Comparison of ENCODE assay signal across 25 cellular contexts in the genomic region with DNA sequence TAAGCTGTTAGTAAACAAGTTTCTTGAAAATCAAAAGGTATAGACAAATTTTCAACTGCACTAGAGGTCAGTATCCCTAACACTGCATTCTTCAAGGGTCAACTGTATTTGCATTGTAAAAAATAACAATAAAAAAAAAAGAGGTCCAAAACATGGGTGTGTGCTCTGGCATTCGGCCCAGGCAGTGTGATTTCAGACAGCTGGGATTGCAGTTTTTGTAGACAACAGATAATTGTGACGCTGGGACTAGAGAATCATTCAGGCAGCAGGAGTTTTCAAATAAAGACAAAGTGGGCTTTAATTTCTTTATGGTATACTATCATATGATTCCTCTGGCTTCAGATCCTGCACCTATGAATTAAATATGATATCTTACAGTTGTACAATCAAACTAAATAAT.
DNase-seq lines count a peak whose midpoint lies in the region; ATAC-seq and TF ChIP-seq lines count a peak whose summit lies in the region.
"Had no signal": no experiment of that assay in that cellular context is flagged by ENCODE, and none has a peak within 500 bp of the region (broad histone marks: within the 10 kb centered on the region; RNA-seq: fewer than 3 reads in every experiment).

No MANE protein-coding gene starts in this region.

- no peaks in the 10 kb centered on the region for H3K36me3 ChIP-seq in PC-3 (ENCODE audit: low read depth, low read length)
- no peaks in the 10 kb centered on the region for H3K36me3 ChIP-seq in transverse colon
- H3K36me3 ChIP-seq in OCI-LY7 (ENCODE audit: insufficient read depth, low read length): no peaks in the 10 kb centered on the region
- no peaks in the 10 kb centered on the region for H3K36me3 ChIP-seq in tibial artery
- H3K36me3 ChIP-seq: gastroesophageal sphincter, SJSA1, upper lobe of left lung had no signal

- H3K4me1 ChIP-seq in PC-3 (ENCODE audit: insufficient read depth, low read length): no peaks in the 10 kb centered on the region
- no peaks in the 10 kb centered on the region for H3K4me1 ChIP-seq in transverse colon
- H3K4me1 ChIP-seq in OCI-LY7 (ENCODE audit: insufficient read depth, low read length, poor library complexity, severe bottlenecking): no peaks in the 10 kb centered on the region
- no peaks in the 10 kb centered on the region for H3K4me1 ChIP-seq in tibial artery
- H3K4me1 ChIP-seq: gastroesophageal sphincter, SJSA1, upper lobe of left lung had no signal

- POLR2A ChIA-PET in PC-3 (lab: Charles Lee; ENCODE audit: unreplicated experiment) (no interaction called here), OCI-LY7 (lab: Charles Lee) (no interaction called here)

- H3K9me3 ChIP-seq in PC-3 (ENCODE audit: low read length): no peaks in the 10 kb centered on the region
- no peaks in the 10 kb centered on the region for H3K9me3 ChIP-seq in transverse colon
- H3K9me3 ChIP-seq in OCI-LY7 (ENCODE audit: low read length): no peaks in the 10 kb centered on the region
- H3K9me3 ChIP-seq in tibial artery: no peaks in the 10 kb centered on the region
- H3K9me3 ChIP-seq: gastroesophageal sphincter, SJSA1, upper lobe of left lung had no signal

- DNase-seq in Right ventricle myocardium superior: peak; percentile 59
- DNase-seq in cardiac septum (ENCODE audit: low spot score): no peak
- peak; percentile 20 for DNase-seq in PC-3
- DNase-seq in foreskin fibroblast: peak; percentile 4 to 51
- DNase-seq in transverse colon: peak; percentile 22
- DNase-seq in OCI-LY7 (ENCODE audit: low spot score): no peak
- no peak for DNase-seq in tibial artery
- DNase-seq in CD1c-positive myeloid dendritic cell (ENCODE audit: extremely low spot score): no peak
- DNase-seq: activated CD4-positive, alpha-beta T cell treated with anti-CD3 and anti-CD28 coated beads for 48 hours; activated naive CD4-positive, alpha-beta T cell treated with anti-CD3 and anti-CD28 coated beads, Interleukin-2, amount 50 U/mL, for 16 hours; central memory CD4-positive, alpha-beta T cell; dorsolateral prefrontal cortex; H7; IMR-90; mesendoderm; naive thymus-derived CD4-positive, alpha-beta T cell; NCI-H1436 treated with DMSO at 0.1 percent for 48 hours; occipital lobe; retina; stimulated activated naive CD8-positive, alpha-beta T cell treated with anti-CD3 and anti-CD28 coated beads, Interleukin-15, amount 100 ng/mL, for 72 hours; T-helper 17 cell; upper lobe of left lung had no signal

- TF ChIP-seq POLR2A in transverse colon (IDR thresholded peaks at IDR 0.05): no peak

- no TSS peak for BruUV-seq in PC-3 (replicated peaks; lab: Mats Ljungman, UMichigan)
- BruUV-seq in OCI-LY7 (replicated peaks; lab: Mats Ljungman, UMichigan): no TSS peak

- H3K27me3 ChIP-seq in PC-3 (ENCODE audit: low read length): no peaks in the 10 kb centered on the region
- H3K27me3 ChIP-seq in transverse colon: no peaks in the 10 kb centered on the region
- H3K27me3 ChIP-seq in tibial artery: no peaks in the 10 kb centered on the region
- H3K27me3 ChIP-seq: dorsolateral prefrontal cortex, gastroesophageal sphincter, SJSA1, upper lobe of left lung had no signal

- H4K20me1 ChIP-seq in PC-3 (ENCODE audit: low read length) (no peaks in the 10 kb centered on the region), OCI-LY7 (ENCODE audit: insufficient read depth, low read length) (no peaks in the 10 kb centered on the region)

- no peak overlapping the region for H3K9ac ChIP-seq in PC-3 (ENCODE audit: low read length)

- no peak for TF ChIP-seq EP300 in transverse colon (IDR thresholded peaks at IDR 0.05; ENCODE audit: low read depth)

- intact Hi-C loops in Right ventricle myocardium superior (cut with DNase I) (no loop called here), cardiac septum (cut with DNase I) (no loop called here), PC-3 (cut with micrococcal nuclease) (no loop called here), transverse colon (cut with DNase I; ENCODE audit: low total_unique reads) (no loop called here), OCI-LY7 (cut with micrococcal nuclease; ENCODE audit: unreplicated experiment) (no loop called here), tibial artery (cut with DNase I; ENCODE audit: low total_unique reads) (no loop called here)

- in situ Hi-C loops in transverse colon (cut with MboI; ENCODE audit: low pct_ligation_motif_present in 1 of 4, low pct_unique_long_range_greater_than_20kb in 1 of 4, low sequenced_read_pairs in 3 of 4): no loop called here

- WGBS in transverse colon (ENCODE audit: low coverage in 1 of 2), 2 donors: 26 to 27% methylated on average over 2 of the region's 2 CpGs

- H3K27ac ChIP-seq in PC-3 (ENCODE audit: low read length) (no peak overlapping the region), transverse colon (no peak overlapping the region), OCI-LY7 (ENCODE audit: low read depth, low read length, poor library complexity, severe bottlenecking) (no peak overlapping the region), tibial artery (no peak overlapping the region)
- H3K27ac ChIP-seq: C4-2B, gastroesophageal sphincter, SJSA1, upper lobe of left lung had no signal

- CTCF ChIA-PET in PC-3 (lab: Charles Lee) (no interaction called here), OCI-LY7 (lab: Charles Lee; ENCODE audit: unreplicated experiment) (no interaction called here)

- no peaks in the 10 kb centered on the region for H3F3A ChIP-seq in PC-3 (ENCODE audit: low read length, unreplicated experiment)

- no peak for ATAC-seq in Right ventricle myocardium superior (ENCODE audit: poor library complexity)
- ATAC-seq in PC-3: peak; percentile 33
- ATAC-seq: gastroesophageal sphincter; naive thymus-derived CD4-positive, alpha-beta T cell; stimulated activated naive CD8-positive, alpha-beta T cell treated with anti-CD3 and anti-CD28 coated beads, Interleukin-15, amount 100 ng/mL, for 72 hours; T-helper 17 cell had no signal

- H3K9me2 ChIP-seq in PC-3 (replicated peaks; ENCODE audit: low read length) (no peaks in the 10 kb centered on the region), OCI-LY7 (ENCODE audit: insufficient read depth, low read length) (no peaks in the 10 kb centered on the region)

- H3K4me2 ChIP-seq in PC-3 (ENCODE audit: low read length): no peak overlapping the region
- no peak overlapping the region for H3K4me2 ChIP-seq in OCI-LY7 (ENCODE audit: low read length)

- no peak overlapping the region for H2AFZ ChIP-seq in PC-3 (ENCODE audit: low read length)
- no peak overlapping the region for H2AFZ ChIP-seq in OCI-LY7 (ENCODE audit: low read length)

- no peaks in the 10 kb centered on the region for H3K79me2 ChIP-seq in PC-3 (ENCODE audit: low read length)
- no peaks in the 10 kb centered on the region for H3K79me2 ChIP-seq in OCI-LY7 (ENCODE audit: insufficient read depth, low read depth, low read length)

- H3K4me3 ChIP-seq in PC-3 (ENCODE audit: low read length): no peak overlapping the region
- no peak overlapping the region for H3K4me3 ChIP-seq in foreskin fibroblast (ENCODE audit: low read depth in 1 of 2, low read length in 2 of 2)
- H3K4me3 ChIP-seq in transverse colon: no peak overlapping the region
- H3K4me3 ChIP-seq in OCI-LY7 (ENCODE audit: low read depth, low read length, poor library complexity, severe bottlenecking): no peak overlapping the region
- no peak overlapping the region for H3K4me3 ChIP-seq in tibial artery
- H3K4me3 ChIP-seq: dorsolateral prefrontal cortex, gastroesophageal sphincter, SJSA1, upper lobe of left lung had no signal

- TF ChIP-seq CTCF in PC-3 (conservative IDR thresholded peaks at IDR 0.05; ENCODE audit: low read depth, low read length) (no peak), foreskin fibroblast (IDR thresholded peaks at IDR 0.05; ENCODE audit: low read depth, low read length) (no peak), transverse colon (IDR thresholded peaks at IDR 0.05) (no peak), OCI-LY7 (conservative IDR thresholded peaks at IDR 0.05; ENCODE audit: low read length) (no peak), tibial artery (IDR thresholded peaks at IDR 0.05) (no peak)

Comparison
In these comparisons a context has a peak if more than half of its experiments do, and no peak if none do; other contexts are left out.
1. DNase-seq: peak in Right ventricle myocardium superior (single experiment), PC-3 (single experiment), foreskin fibroblast (2 of 2) and transverse colon (single experiment); none in cardiac septum (single experiment), OCI-LY7 (single experiment), tibial artery (0 of 2) and CD1c-positive myeloid dendritic cell (single experiment).